23 cellular contexts compared by ENCODE assay signal in the genomic region with DNA sequence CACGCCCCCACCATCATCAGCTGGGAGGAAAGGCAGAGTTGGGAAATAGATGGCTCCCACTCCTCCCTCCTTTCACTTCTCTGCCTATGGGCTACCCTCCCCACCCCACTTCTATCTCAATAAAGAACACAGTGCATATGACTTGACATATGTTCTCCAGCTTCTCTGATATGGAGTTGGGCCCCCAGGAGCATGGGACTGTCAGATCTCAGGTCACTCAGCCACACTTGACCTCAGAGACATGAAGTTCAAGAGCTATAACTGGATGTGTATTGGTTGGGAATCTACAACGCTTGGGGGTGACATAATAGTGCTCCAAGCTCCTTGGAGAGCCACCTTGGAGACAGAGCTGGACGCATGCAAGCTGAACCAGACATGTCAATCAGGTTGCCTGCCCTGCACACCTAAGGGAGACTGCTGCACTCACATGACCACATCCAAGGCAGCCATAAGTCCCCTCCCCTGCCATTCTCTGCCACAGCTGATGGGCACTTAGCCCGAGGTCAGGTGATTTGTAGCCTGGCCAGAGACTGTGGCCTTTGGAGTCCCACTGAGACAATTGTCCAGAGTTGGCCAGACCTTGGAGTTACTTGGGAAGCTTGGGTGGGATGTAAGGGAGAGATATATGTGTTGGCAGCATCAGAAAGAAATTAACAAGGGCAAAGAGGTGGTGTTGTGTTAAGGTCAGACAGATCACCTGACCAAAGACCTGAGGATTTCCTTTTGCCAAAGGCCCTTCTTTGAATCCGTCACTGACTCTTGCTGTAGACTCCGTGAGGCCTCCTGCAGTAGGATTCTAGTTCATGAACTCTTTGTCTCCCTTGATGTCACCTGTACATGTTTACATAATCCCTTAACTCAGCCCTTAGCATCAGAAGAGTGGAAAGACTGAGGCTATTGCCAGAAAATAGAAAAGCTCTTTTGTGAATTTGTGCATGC. TPM values are rescaled to one million over a fixed set of nuclear protein-coding genes. Genes with fewer than 3 reads are reported as not detected.
A peak's percentile ranks its signal among the peaks of the same experiment; 100 is the strongest.
DNase-seq lines count a peak whose midpoint lies in the region; ATAC-seq and TF ChIP-seq lines count a peak whose summit lies in the region.
"Had no signal": no experiment of that assay in that cellular context is flagged by ENCODE, and none has a peak within 500 bp of the region (broad histone marks: within the 10 kb centered on the region; RNA-seq: fewer than 3 reads in every experiment).

No MANE protein-coding gene starts in this region.

- no peaks in the 10 kb centered on the region for H3K36me3 Mint-ChIP-seq in CD4-positive, alpha-beta T cell (ENCODE audit: low read depth)
- H3K36me3 Mint-ChIP-seq in nephron (ENCODE audit: low read depth), result no peaks in the 10 kb centered on the region
- H3K36me3 Mint-ChIP-seq: immature natural killer cell had no signal

- CTCF ChIA-PET in CD4-positive, alpha-beta T cell (lab: Charles Lee), result no interaction called here

- H3K27me3 Mint-ChIP-seq in CD4-positive, alpha-beta T cell, result peaks cover 48% of the 10 kb centered on the region
- H3K27me3 Mint-ChIP-seq in nephron (ENCODE audit: low read depth), result peaks cover 7% of the 10 kb centered on the region

- POLR2A ChIA-PET in CD4-positive, alpha-beta T cell (lab: Charles Lee), result no interaction called here

- H3K27me3 ChIP-seq in CD4-positive, alpha-beta T cell (ENCODE audit: control insufficient read depth, insufficient read depth, low read length), result peaks cover 21% of the 10 kb centered on the region
- H3K27me3 ChIP-seq: uterus had no signal

- H3K9me3 Mint-ChIP-seq in CD4-positive, alpha-beta T cell, result no peaks in the 10 kb centered on the region
- H3K9me3 Mint-ChIP-seq in nephron, result no peaks in the 10 kb centered on the region
- H3K9me3 Mint-ChIP-seq: activated naive CD4-positive, alpha-beta T cell treated with anti-CD3 and anti-CD28 coated beads for 36 hours; activated T-cell treated with anti-CD3 and anti-CD28 coated beads, Interleukin-2, amount 50 U/mL, for 24 hours; immature natural killer cell had no signal

- no peak for ATAC-seq in CD4-positive, alpha-beta T cell (ENCODE audit: poor library complexity)
- ATAC-seq: left lobe of liver had no signal

- TF ChIP-seq CTCF in CD4-positive, alpha-beta T cell (IDR thresholded peaks at IDR 0.05), result no peak
- no peak for TF ChIP-seq CTCF in nephron (IDR thresholded peaks at IDR 0.05; ENCODE audit: unreplicated experiment in 3 of 3)

- no peak for DNase-seq in CD4-positive, alpha-beta T cell
- peak; percentile 27 for DNase-seq in NCI-H345 treated with DMSO at 0.1 percent for 48 hours (lab: John Stamatoyannopoulos, UW; ENCODE audit: unreplicated experiment)
- no peak for DNase-seq in HuH-7.5 (ENCODE audit: low spot score)
- no peak for DNase-seq in hepatic stellate cell (ENCODE audit: low spot score)
- no peak for DNase-seq in activated naive CD4-positive, alpha-beta T cell treated with Interleukin-2 at 50 U/mL for 16 hours
- DNase-seq: activated CD4-positive, alpha-beta T cell treated with anti-CD3 and anti-CD28 coated beads for 1 hour; activated naive CD4-positive, alpha-beta T cell treated with anti-CD3 and anti-CD28 coated beads for 36 hours; activated T-cell treated with anti-CD3 and anti-CD28 coated beads, Interleukin-2, amount 50 U/mL, for 24 hours; heart left ventricle; immature natural killer cell; NCI-H1048; NCI-H446 treated with DMSO at 0.1 percent for 48 hours; T-helper 1 cell; uterus had no signal

- peak overlapping the region; percentile 23 for H3K4me3 Mint-ChIP-seq in CD4-positive, alpha-beta T cell
- peak overlapping the region in 1 of 3 experiments; percentile 29 for H3K4me3 Mint-ChIP-seq in nephron
- H3K4me3 Mint-ChIP-seq: activated naive CD4-positive, alpha-beta T cell treated with anti-CD3 and anti-CD28 coated beads for 36 hours; activated T-cell treated with anti-CD3 and anti-CD28 coated beads, Interleukin-2, amount 50 U/mL, for 24 hours; CD14-positive monocyte; immature natural killer cell had no signal

- no peaks in the 10 kb centered on the region for H3K9me3 ChIP-seq in CD4-positive, alpha-beta T cell (ENCODE audit: control insufficient read depth, low read length)
- H3K9me3 ChIP-seq: heart left ventricle, neutrophil, SJSA1, uterus had no signal

- no peak overlapping the region for H3K27ac Mint-ChIP-seq in CD4-positive, alpha-beta T cell
- H3K27ac Mint-ChIP-seq in nephron, result peak overlapping the region; percentile 63 to 95 (median 64)
- H3K27ac Mint-ChIP-seq: activated naive CD4-positive, alpha-beta T cell treated with anti-CD3 and anti-CD28 coated beads for 36 hours; activated T-cell treated with anti-CD3 and anti-CD28 coated beads, Interleukin-2, amount 50 U/mL, for 24 hours; CD14-positive monocyte; immature natural killer cell had no signal

- H3K27ac ChIP-seq in CD4-positive, alpha-beta T cell (ENCODE audit: low read depth, low read length), result no peak overlapping the region
- H3K27ac ChIP-seq: neutrophil, SJSA1, uterus had no signal

- intact Hi-C loops in CD4-positive, alpha-beta T cell (cut with DNase I, micrococcal nuclease), result no loop called here

- H3K4me1 Mint-ChIP-seq in CD4-positive, alpha-beta T cell (ENCODE audit: low read depth), result no peaks in the 10 kb centered on the region
- peaks cover 48% of the 10 kb centered on the region for H3K4me1 Mint-ChIP-seq in nephron

RNA-seq across cellular contexts. Expression of gene INHA, which starts 3.7 kb away (rescaled TPM):
- total RNA-seq in CD4-positive, alpha-beta T cell, result not detected
- total RNA-seq: activated naive CD4-positive, alpha-beta T cell treated with anti-CD3 and anti-CD28 coated beads for 36 hours; dermis microvascular lymphatic vessel endothelial cell; mononuclear cell; pulmonary artery endothelial cell; skeletal muscle tissue had no signal

RNA-seq across cellular contexts. Expression of gene OBSL1, which starts 4.5 kb away (rescaled TPM):
- under 1 TPM; 0.31 to 0.49 TPM for total RNA-seq in CD4-positive, alpha-beta T cell

RNA-seq across cellular contexts. Expression of gene STK11IP, which starts 21.8 kb away (rescaled TPM):
- total RNA-seq in CD4-positive, alpha-beta T cell, result 10 to 100 TPM; 23.9 to 27.2 TPM

RNA-seq across cellular contexts. Expression of gene TMEM198, which starts 32.0 kb away (rescaled TPM):
- total RNA-seq in CD4-positive, alpha-beta T cell, result under 1 TPM; 0.47 to 0.91 TPM
- total RNA-seq: dermis microvascular lymphatic vessel endothelial cell, mononuclear cell, pulmonary artery endothelial cell had no signal

RNA-seq across cellular contexts. Expression of gene CHPF, which starts 32.2 kb away (rescaled TPM):
- total RNA-seq in CD4-positive, alpha-beta T cell, result 1 to 10 TPM; 6.5 to 7.1 TPM
